1 cellular context compared by ENCODE assay signal in genomic region chr15:92907880-92908279, GRCh38.
TF ChIP-seq lines count a peak whose summit lies in the region.

No MANE protein-coding gene starts in this region.

TF ChIP-seq in GM23338, 12 proteins besides CTCF, POLR2A, EP300 and RAD21 (continued from another document):
- TF ChIP-seq ZNF462 (CRISPR knock-in tag; IDR thresholded peaks at IDR 0.05) (no peak), POLR2AphosphoS5 (IDR thresholded peaks at IDR 0.05; ENCODE audit: low read depth) (no peak), EZH2 (IDR thresholded peaks at IDR 0.05; ENCODE audit: low read depth, unreplicated experiment) (no peak)
